ENCODE assay signal across 18 cellular contexts in genomic region chr12:51862947-51863346, GRCh38. TPM values are rescaled to one million over a fixed set of nuclear protein-coding genes. Genes with fewer than 3 reads are reported as not detected.
A peak's percentile ranks its signal among the peaks of the same experiment; 100 is the strongest.
DNase-seq lines count a peak whose midpoint lies in the region; ATAC-seq and TF ChIP-seq lines count a peak whose summit lies in the region.
"Had no signal": no experiment of that assay in that cellular context is flagged by ENCODE, and none has a peak within 500 bp of the region (broad histone marks: within the 10 kb centered on the region; RNA-seq: fewer than 3 reads in every experiment).

No MANE protein-coding gene starts in this region.

- no CpG with 5 or more reads among the region's 4 CpGs for WGBS in H9 (ENCODE audit: extremely low coverage, insufficient read length, low lambda C conversion rate)
- WGBS in ectodermal cell, 2 experiments, result 0 to 1% methylated on average over 4 of the region's 4 CpGs

- H2BK20ac ChIP-seq in H9 (ENCODE audit: low read depth, low read length, poor library complexity, severe bottlenecking), result no peak overlapping the region

- H3T11ph ChIP-seq in H9 (ENCODE audit: low read length), result no peak overlapping the region

- peak overlapping the region; percentile 44; the same call in 1 of the 2 replicates for H3K14ac ChIP-seq in H9 (ENCODE audit: insufficient read depth, low read length)

- H3K23me2 ChIP-seq in H9 (ENCODE audit: insufficient read length, low read depth, low read length, poor library complexity, severe bottlenecking), result peaks cover 13% of the 10 kb centered on the region

- H2BK120ac ChIP-seq in H9 (ENCODE audit: low read depth, low read length, poor library complexity, severe bottlenecking), result no peak overlapping the region

- H3K56ac ChIP-seq in H9 (ENCODE audit: insufficient read length, low read depth, low read length), result no peak overlapping the region

- H4K20me1 ChIP-seq in H9 (ENCODE audit: control insufficient read depth, insufficient read depth, insufficient read length), result no peaks in the 10 kb centered on the region

- H3K4me2 ChIP-seq in H9 (ENCODE audit: insufficient read depth, insufficient read length, low read length), result peak overlapping the region; percentile 69
- H3K4me2 ChIP-seq: SK-N-SH had no signal

- H2BK5ac ChIP-seq in H9 (ENCODE audit: insufficient read length, low read length), result no peak overlapping the region

- intact Hi-C loops in naive thymus-derived CD4-positive, alpha-beta T cell (cut with micrococcal nuclease), result no loop called here

- no peak for TF ChIP-seq CTCF in H9 (conservative IDR thresholded peaks at IDR 0.05)

- H3K27me3 Mint-ChIP-seq in H9 (ENCODE audit: low read depth), result peaks cover 49% of the 10 kb centered on the region
- H3K27me3 Mint-ChIP-seq in naive thymus-derived CD4-positive, alpha-beta T cell, result peaks cover 37 to 53% (median 50%) of the 10 kb centered on the region in 5 donors

- no peak overlapping the region for H3K18ac ChIP-seq in H9 (ENCODE audit: insufficient read length, low read depth, low read length)

- H3K27me3 ChIP-seq in H9 (ENCODE audit: insufficient read depth, low read length) (peaks cover 6% of the 10 kb centered on the region; the same call in 1 of the 2 replicates), ectodermal cell (ENCODE audit: control insufficient read depth, insufficient read depth, low read length, poor library complexity, severe bottlenecking) (peaks cover under 1% of the 10 kb centered on the region)
- peaks cover 4 to 21% of the 10 kb centered on the region in 2 donors for H3K27me3 ChIP-seq in naive thymus-derived CD4-positive, alpha-beta T cell (ENCODE audit: control insufficient read depth in 2 of 2, insufficient read depth in 2 of 2, low read length in 2 of 2)

- H2AK5ac ChIP-seq in H9 (ENCODE audit: insufficient read length, low read length), result no peak overlapping the region

- DNase-seq in 8988T, result peak; percentile 14
- peak; percentile 59 for DNase-seq in H9
- no peak for DNase-seq in naive thymus-derived CD4-positive, alpha-beta T cell
- DNase-seq in T-helper 9 cell, result no peak
- no peak for DNase-seq in activated CD4-positive, alpha-beta T cell treated with anti-CD3 and anti-CD28 coated beads for 4 hours
- DNase-seq in SW480 (ENCODE audit: low spot score), result no peak
- no peak for DNase-seq in stimulated activated CD4-positive, alpha-beta T cell treated with anti-CD3 and anti-CD28 coated beads, Interleukin-2, amount 100 ng/mL, for 24 hours
- DNase-seq: activated CD4-positive, alpha-beta T cell treated with anti-CD3 and anti-CD28 coated beads, Interleukin-2, amount 50 U/mL, for 4 hours; activated naive CD8-positive, alpha-beta T cell treated with anti-CD3 and anti-CD28 coated beads, Interleukin-2, amount 10 ng/mL, durations not matched to agents 7 days and 5 days; activated T-cell treated with anti-CD3 and anti-CD28 coated beads, Interleukin-2, amount 50 U/mL, for 48 hours; HFFc6; NCI-H2081; NCI-H526 treated with DMSO at 0.1 percent for 48 hours; SK-N-SH; stimulated activated naive CD8-positive, alpha-beta T cell treated with anti-CD3 and anti-CD28 coated beads, Interleukin-15, amount 100 ng/mL, for 72 hours had no signal

- no peak overlapping the region for H4K91ac ChIP-seq in H9 (ENCODE audit: insufficient read length, low read depth, low read length)

- ATAC-seq in naive thymus-derived CD4-positive, alpha-beta T cell, result no peak

- CTCF ChIA-PET in naive thymus-derived CD4-positive, alpha-beta T cell (lab: Charles Lee), result no interaction called here

- no peak overlapping the region for H3K9ac ChIP-seq in H9 (ENCODE audit: extremely low read depth, insufficient read length, low read length)
- H3K9ac ChIP-seq: SK-N-SH had no signal

- no peak overlapping the region for H4K5ac ChIP-seq in H9 (ENCODE audit: insufficient read length, low read depth, low read length)

- H3K27ac Mint-ChIP-seq in H9, result peak overlapping the region; percentile 16 to 95 (median 92); a peak in 5 of 7 replicates
- no peak overlapping the region for H3K27ac Mint-ChIP-seq in naive thymus-derived CD4-positive, alpha-beta T cell
- H3K27ac Mint-ChIP-seq: activated naive CD8-positive, alpha-beta T cell treated with anti-CD3 and anti-CD28 coated beads, Interleukin-2, amount 10 ng/mL, durations not matched to agents 7 days and 5 days; HFFc6; stimulated activated naive CD8-positive, alpha-beta T cell treated with anti-CD3 and anti-CD28 coated beads, Interleukin-15, amount 100 ng/mL, for 72 hours had no signal

- H3K36me3 ChIP-seq in ectodermal cell (ENCODE audit: control insufficient read depth, insufficient read depth, low read length), result no peaks in the 10 kb centered on the region
- H3K36me3 ChIP-seq in naive thymus-derived CD4-positive, alpha-beta T cell (ENCODE audit: control insufficient read depth in 2 of 3, insufficient read depth in 3 of 3, low read length in 3 of 3), result no peaks in the 10 kb centered on the region

- POLR2A ChIA-PET in naive thymus-derived CD4-positive, alpha-beta T cell (lab: Charles Lee), result interaction anchor here (1.1 kb wide), 1 partner anchor 8 kb away, joined by 4 read pairs; no protein-coding TSS in a partner anchor

- H3K9me3 Mint-ChIP-seq in H9, result peaks cover 0 to 2% of the 10 kb centered on the region in 2 experiments; a peak in 2 of 5 replicates
- H3K9me3 Mint-ChIP-seq in naive thymus-derived CD4-positive, alpha-beta T cell, result peaks cover 0 to 2% (median 0%) of the 10 kb centered on the region in 11 donors
- H3K9me3 Mint-ChIP-seq: activated naive CD8-positive, alpha-beta T cell treated with anti-CD3 and anti-CD28 coated beads, Interleukin-2, amount 10 ng/mL, durations not matched to agents 7 days and 5 days; HFFc6; stimulated activated naive CD8-positive, alpha-beta T cell treated with anti-CD3 and anti-CD28 coated beads, Interleukin-15, amount 100 ng/mL, for 72 hours had no signal

- H3K4me3 ChIP-seq in ectodermal cell (ENCODE audit: insufficient read depth, low read depth, low read length), result peak overlapping the region; percentile 6
- no peak overlapping the region for H3K4me3 ChIP-seq in naive thymus-derived CD4-positive, alpha-beta T cell (ENCODE audit: low read length)

- no peaks in the 10 kb centered on the region for H3K36me3 Mint-ChIP-seq in H9 (ENCODE audit: insufficient read depth in 1 of 3, low read depth in 3 of 3)
- H3K36me3 Mint-ChIP-seq in naive thymus-derived CD4-positive, alpha-beta T cell, result no peaks in the 10 kb centered on the region
- H3K36me3 Mint-ChIP-seq: activated naive CD8-positive, alpha-beta T cell treated with anti-CD3 and anti-CD28 coated beads, Interleukin-2, amount 10 ng/mL, durations not matched to agents 7 days and 5 days had no signal

- no peak overlapping the region for H2BK12ac ChIP-seq in H9 (ENCODE audit: insufficient read length, low read depth, low read length)

- peaks cover 54 to 60% of the 10 kb centered on the region in 2 experiments for H3K4me1 Mint-ChIP-seq in H9
- peaks cover 0 to 14% (median 6%) of the 10 kb centered on the region in 7 donors for H3K4me1 Mint-ChIP-seq in naive thymus-derived CD4-positive, alpha-beta T cell

- no peak overlapping the region for H4K8ac ChIP-seq in H9 (replicated peaks; ENCODE audit: insufficient read length, low read depth, low read length)

- H3K4ac ChIP-seq in H9 (ENCODE audit: low read depth, low read length), result no peak overlapping the region

- H3K23ac ChIP-seq in H9 (ENCODE audit: insufficient read length, low read depth, low read length), result no peak overlapping the region

- H3K4me3 Mint-ChIP-seq in H9, result peak overlapping the region; percentile 58 to 79
- peak overlapping the region in 7 of 10 donors; percentile 17 to 74 (median 58) for H3K4me3 Mint-ChIP-seq in naive thymus-derived CD4-positive, alpha-beta T cell
- H3K4me3 Mint-ChIP-seq: activated naive CD8-positive, alpha-beta T cell treated with anti-CD3 and anti-CD28 coated beads, Interleukin-2, amount 10 ng/mL, durations not matched to agents 7 days and 5 days; HFFc6 had no signal

- H2AFZ ChIP-seq in H9 (ENCODE audit: low read length), result no peak overlapping the region

- no peaks in the 10 kb centered on the region for H3K79me2 ChIP-seq in H9 (ENCODE audit: insufficient read depth, low read length)

- H3K9me3 ChIP-seq in H9 (ENCODE audit: control insufficient read depth, low read depth, low read length) (no peaks in the 10 kb centered on the region), ectodermal cell (ENCODE audit: control insufficient read depth, low read length) (no peaks in the 10 kb centered on the region)
- H3K9me3 ChIP-seq in naive thymus-derived CD4-positive, alpha-beta T cell (ENCODE audit: control insufficient read depth in 2 of 3, low read length in 3 of 3), result no peaks in the 10 kb centered on the region
- H3K9me3 ChIP-seq: SK-N-SH had no signal

- H3K4me1 ChIP-seq in H9 (ENCODE audit: insufficient read depth, low read length) (peaks cover 10% of the 10 kb centered on the region; the same call in 1 of the 2 replicates), ectodermal cell (ENCODE audit: control insufficient read depth, insufficient read depth, low read length) (peaks cover 34% of the 10 kb centered on the region)
- no peaks in the 10 kb centered on the region for H3K4me1 ChIP-seq in naive thymus-derived CD4-positive, alpha-beta T cell (ENCODE audit: control insufficient read depth in 2 of 2, insufficient read depth in 2 of 2, low read length in 2 of 2)

- H2BK15ac ChIP-seq in H9 (ENCODE audit: low read depth, low read length), result no peak overlapping the region

- no peaks in the 10 kb centered on the region for H3K79me1 ChIP-seq in H9 (ENCODE audit: insufficient read depth, low read depth, low read length, poor library complexity, severe bottlenecking)

- H3K27ac ChIP-seq in H9 (ENCODE audit: insufficient read length, low read depth, low read length) (no peak overlapping the region), ectodermal cell (ENCODE audit: insufficient read depth, low read depth, low read length, poor library complexity, severe bottlenecking) (peak overlapping the region; percentile 91)
- H3K27ac ChIP-seq in naive thymus-derived CD4-positive, alpha-beta T cell (ENCODE audit: low read depth, low read length), result no peak overlapping the region

RNA-seq across cellular contexts. Expression of gene FIGNL2, which starts 14.4 kb away (rescaled TPM):
- total RNA-seq in H9 (2021), result 19.5 and 19.7 TPM in 2 replicates
- 46.8 TPM for polyA plus RNA-seq in ectodermal cell (2013, experiment 1 of 4)
- 50.3 TPM for polyA plus RNA-seq in ectodermal cell (2013, experiment 2 of 4)
- polyA plus RNA-seq in ectodermal cell (2013, experiment 3 of 4), result 41.4 TPM
- 43.2 TPM for polyA plus RNA-seq in ectodermal cell (2013, experiment 4 of 4)
- total RNA-seq in naive thymus-derived CD4-positive, alpha-beta T cell, result 1 to 10 TPM in 4 of 5 experiments, under 1 TPM in 1; 0.22 to 2.1 (median 1.5) TPM
- polyA plus RNA-seq in naive thymus-derived CD4-positive, alpha-beta T cell, result under 1 TPM in 1 of 2 donors, not detected in 1; 0.07 TPM
- total RNA-seq: HFFc6 had no signal

RNA-seq across cellular contexts. Expression of gene ANKRD33, which starts 25.0 kb away (rescaled TPM):
- 0.61 and 0.81 TPM in 2 replicates for total RNA-seq in H9 (2021)
- polyA plus RNA-seq in ectodermal cell (2013, experiment 1 of 4), result 0.17 TPM
- 0.30 TPM for polyA plus RNA-seq in ectodermal cell (2013, experiment 2 of 4)
- polyA plus RNA-seq in ectodermal cell (2013, experiment 3 of 4), result 0.64 TPM
- 0.36 TPM for polyA plus RNA-seq in ectodermal cell (2013, experiment 4 of 4)
- total RNA-seq in naive thymus-derived CD4-positive, alpha-beta T cell, result not detected
- polyA plus RNA-seq in naive thymus-derived CD4-positive, alpha-beta T cell, result not detected
- total RNA-seq: activated naive CD8-positive, alpha-beta T cell treated with anti-CD3 and anti-CD28 coated beads, Interleukin-2, amount 10 ng/mL, durations not matched to agents 7 days and 5 days; cardiac septum; HFFc6; left lobe of liver had no signal
- polyA plus RNA-seq: SK-N-SH had no signal

RNA-seq across cellular contexts. Expression of gene ACVRL1, which starts 44.4 kb away (rescaled TPM):
- total RNA-seq in H9 (2021), result not detected in 2 replicates
- polyA plus RNA-seq in ectodermal cell (2013, experiment 1 of 4), result 0.87 TPM
- 0.28 TPM for polyA plus RNA-seq in ectodermal cell (2013, experiment 2 of 4)
- polyA plus RNA-seq in ectodermal cell (2013, experiment 3 of 4), result 0.59 TPM
- polyA plus RNA-seq in ectodermal cell (2013, experiment 4 of 4), result 0.61 TPM
- under 1 TPM in 2 of 5 experiments, not detected in 3; 0.64 to 0.70 TPM for total RNA-seq in naive thymus-derived CD4-positive, alpha-beta T cell
- polyA plus RNA-seq in naive thymus-derived CD4-positive, alpha-beta T cell, result not detected
- total RNA-seq: activated naive CD8-positive, alpha-beta T cell treated with anti-CD3 and anti-CD28 coated beads, Interleukin-2, amount 10 ng/mL, durations not matched to agents 7 days and 5 days had no signal

Comparison
In these comparisons a context has a peak if more than half of its experiments do, and no peak if none do; other contexts are left out.
1. DNase-seq: peak in 8988T (single experiment) and H9 (single experiment); none in naive thymus-derived CD4-positive, alpha-beta T cell (0 of 9), T-helper 9 cell (single experiment), activated CD4-positive, alpha-beta T cell treated with anti-CD3 and anti-CD28 coated beads for 4 hours (0 of 2), SW480 (single experiment) and stimulated activated CD4-positive, alpha-beta T cell treated with anti-CD3 and anti-CD28 coated beads, Interleukin-2, amount 100 ng/mL, for 24 hours (0 of 2).
2. H3K27ac Mint-ChIP-seq: peak in H9 (3 of 3); none in naive thymus-derived CD4-positive, alpha-beta T cell (0 of 9).